In genomic region chr2:47120424-47120823, GRCh38 we compare ENCODE assay signal across 1 cellular context. TPM values are rescaled to one million over a fixed set of nuclear protein-coding genes. Genes with fewer than 3 reads are reported as not detected.
"Had no signal": no experiment of that assay in that cellular context is flagged by ENCODE, and none has a peak within 500 bp of the region (broad histone marks: within the 10 kb centered on the region; RNA-seq: fewer than 3 reads in every experiment).

No MANE protein-coding gene starts in this region.

RNA-seq across cellular contexts. Expression of gene STPG4, which starts 34.7 kb away (rescaled TPM):
- total RNA-seq: Right ventricle myocardium inferior had no signal
